ENCODE assay signal across 8 cellular contexts in the genomic region with DNA sequence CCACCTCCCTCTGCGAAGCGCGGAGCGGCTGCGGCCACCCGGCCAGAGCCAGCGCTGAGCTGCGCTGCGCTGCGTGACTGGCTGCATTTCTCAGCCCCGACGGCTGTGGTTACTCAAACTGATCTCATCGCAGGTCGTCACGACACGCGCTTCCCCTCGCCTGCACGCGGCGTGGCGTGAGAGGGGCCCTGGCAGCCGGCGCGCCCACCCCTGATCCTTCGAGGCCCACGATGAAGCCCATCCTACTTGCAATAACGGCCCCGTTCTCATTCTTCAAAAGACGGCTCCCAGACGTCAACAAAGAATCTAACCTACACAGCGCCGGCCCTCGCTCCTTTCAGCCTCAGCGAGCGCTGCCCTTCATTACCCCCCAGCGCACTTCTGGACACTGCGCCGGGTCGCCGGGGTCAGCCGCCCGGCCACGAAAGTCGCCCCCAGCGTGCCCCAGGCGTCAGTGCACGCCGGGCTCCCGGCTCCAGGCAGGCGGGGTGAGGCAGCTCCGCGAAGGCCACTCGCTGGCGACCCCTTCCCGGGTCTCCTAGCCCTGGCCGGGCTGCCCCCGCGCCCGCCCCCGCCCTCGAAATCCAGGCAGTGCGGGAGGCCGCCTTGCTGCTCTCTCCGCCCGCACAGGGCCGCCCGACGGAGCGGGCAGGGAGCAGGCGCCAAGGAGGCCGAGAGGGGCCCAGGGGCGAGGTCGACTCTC. TPM values are rescaled to one million over a fixed set of nuclear protein-coding genes. Genes with fewer than 3 reads are reported as not detected.
DNase-seq lines count a peak whose midpoint lies in the region; ATAC-seq and TF ChIP-seq lines count a peak whose summit lies in the region.

No MANE protein-coding gene starts in this region.

- H3K27me3 ChIP-seq in WERI-Rb-1 (ENCODE audit: insufficient read depth, low read depth, severe bottlenecking) (no peaks in the 10 kb centered on the region), liver (ENCODE audit: control insufficient read depth in 4 of 4, insufficient read depth in 4 of 4, low read length in 3 of 4) (no peaks in the 10 kb centered on the region)

- no peaks in the 10 kb centered on the region for H3K27me3 Mint-ChIP-seq in central memory CD8-positive, alpha-beta T cell

- no peak for TF ChIP-seq RAD21 in liver (IDR thresholded peaks at IDR 0.05)

- H3K9ac ChIP-seq in liver (ENCODE audit: low read depth in 1 of 2, low read length in 2 of 2), result peak overlapping the region; percentile 9 to 76

- TF ChIP-seq CTCF in 22Rv1 (IDR thresholded peaks at IDR 0.05) (no peak), WERI-Rb-1 (IDR thresholded peaks at IDR 0.05; ENCODE audit: low read depth, low read length) (no peak), liver (IDR thresholded peaks at IDR 0.05; ENCODE audit: low read depth, low read length, missing input control) (no peak)

- H3K36me3 ChIP-seq in WERI-Rb-1 (no peaks in the 10 kb centered on the region), liver (ENCODE audit: control insufficient read depth in 4 of 4, insufficient read depth in 3 of 4, low read depth in 1 of 4, low read length in 3 of 4) (no peaks in the 10 kb centered on the region)

- no peaks in the 10 kb centered on the region for H3K9me3 Mint-ChIP-seq in central memory CD8-positive, alpha-beta T cell

- H3K9me3 ChIP-seq in WERI-Rb-1 (ENCODE audit: severe bottlenecking), result no peaks in the 10 kb centered on the region
- H3K9me3 ChIP-seq in liver (ENCODE audit: control insufficient read depth in 4 of 4, low read length in 3 of 4), result no peaks in the 10 kb centered on the region

- WGBS in liver, result 6% methylated on average over 74 of the region's 74 CpGs

- H3K27ac ChIP-seq in 22Rv1, result peak overlapping the region; percentile 93
- H3K27ac ChIP-seq in WERI-Rb-1, result 0 out of 2 replicates have a peak overlapping the region, but pooled peaks have one; percentile 51
- H3K27ac ChIP-seq in liver (ENCODE audit: low read depth in 1 of 2, low read length in 2 of 2), result peak overlapping the region; percentile 93 to 97

- DNase-seq in WERI-Rb-1 (no peak), LoVo (ENCODE audit: low spot score) (no peak)
- no peak for DNase-seq in central memory CD8-positive, alpha-beta T cell (ENCODE audit: low spot score in 2 of 2)
- peak; percentile 3 to 39 for DNase-seq in stimulated activated CD8-positive, alpha-beta memory T cell treated with anti-CD3 and anti-CD28 coated beads, Interleukin-7, amount 100 ng/mL, for 4 hours (ENCODE audit: low read depth in 2 of 2)

- H3K36me3 Mint-ChIP-seq in central memory CD8-positive, alpha-beta T cell (ENCODE audit: insufficient read depth), result peaks cover 9% of the 10 kb centered on the region

- peak overlapping the region; percentile 90 for H3K4me3 Mint-ChIP-seq in central memory CD8-positive, alpha-beta T cell

- peak overlapping the region; percentile 86 for H3K27ac Mint-ChIP-seq in central memory CD8-positive, alpha-beta T cell (ENCODE audit: low read depth)

- H3K4me1 Mint-ChIP-seq in central memory CD8-positive, alpha-beta T cell, result peaks cover 14% of the 10 kb centered on the region

- H3K4me3 ChIP-seq in WERI-Rb-1 (ENCODE audit: low read depth, low read length) (peak overlapping the region; percentile 16; the same call in 1 of the 2 replicates), liver (ENCODE audit: low read depth in 1 of 3, low read length in 3 of 3) (peak overlapping the region; percentile 52 to 76 (median 75))

- H3K4me1 ChIP-seq in liver (ENCODE audit: control insufficient read depth in 4 of 4, insufficient read depth in 4 of 4, low read length in 3 of 4), result peaks cover 3 to 29% (median 6%) of the 10 kb centered on the region in 4 donors

- peak; percentile 22 for ATAC-seq in GM18909 (IDR thresholded peaks at IDR 0.05; ENCODE audit: poor library complexity, unreplicated experiment)
- ATAC-seq in HG03103 (IDR thresholded peaks at IDR 0.05; ENCODE audit: low read depth, unreplicated experiment), result peak; percentile 20
- ATAC-seq in central memory CD8-positive, alpha-beta T cell (replicated peaks; ENCODE audit: extremely low read depth, poor library complexity, severe bottlenecking), result peak; percentile 35

TF ChIP-seq in liver, 16 proteins besides CTCF, POLR2A, EP300 and RAD21:
- TF ChIP-seq, protein P1, sequence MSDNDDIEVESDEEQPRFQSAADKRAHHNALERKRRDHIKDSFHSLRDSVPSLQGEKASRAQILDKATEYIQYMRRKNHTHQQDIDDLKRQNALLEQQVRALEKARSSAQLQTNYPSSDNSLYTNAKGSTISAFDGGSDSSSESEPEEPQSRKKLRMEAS (IDR thresholded peaks at IDR 0.05), result no peak
- TF ChIP-seq HNF4A (conservative IDR thresholded peaks at IDR 0.05), result peak in 1 of 2 donors; percentile 3
- TF ChIP-seq, protein P2, sequence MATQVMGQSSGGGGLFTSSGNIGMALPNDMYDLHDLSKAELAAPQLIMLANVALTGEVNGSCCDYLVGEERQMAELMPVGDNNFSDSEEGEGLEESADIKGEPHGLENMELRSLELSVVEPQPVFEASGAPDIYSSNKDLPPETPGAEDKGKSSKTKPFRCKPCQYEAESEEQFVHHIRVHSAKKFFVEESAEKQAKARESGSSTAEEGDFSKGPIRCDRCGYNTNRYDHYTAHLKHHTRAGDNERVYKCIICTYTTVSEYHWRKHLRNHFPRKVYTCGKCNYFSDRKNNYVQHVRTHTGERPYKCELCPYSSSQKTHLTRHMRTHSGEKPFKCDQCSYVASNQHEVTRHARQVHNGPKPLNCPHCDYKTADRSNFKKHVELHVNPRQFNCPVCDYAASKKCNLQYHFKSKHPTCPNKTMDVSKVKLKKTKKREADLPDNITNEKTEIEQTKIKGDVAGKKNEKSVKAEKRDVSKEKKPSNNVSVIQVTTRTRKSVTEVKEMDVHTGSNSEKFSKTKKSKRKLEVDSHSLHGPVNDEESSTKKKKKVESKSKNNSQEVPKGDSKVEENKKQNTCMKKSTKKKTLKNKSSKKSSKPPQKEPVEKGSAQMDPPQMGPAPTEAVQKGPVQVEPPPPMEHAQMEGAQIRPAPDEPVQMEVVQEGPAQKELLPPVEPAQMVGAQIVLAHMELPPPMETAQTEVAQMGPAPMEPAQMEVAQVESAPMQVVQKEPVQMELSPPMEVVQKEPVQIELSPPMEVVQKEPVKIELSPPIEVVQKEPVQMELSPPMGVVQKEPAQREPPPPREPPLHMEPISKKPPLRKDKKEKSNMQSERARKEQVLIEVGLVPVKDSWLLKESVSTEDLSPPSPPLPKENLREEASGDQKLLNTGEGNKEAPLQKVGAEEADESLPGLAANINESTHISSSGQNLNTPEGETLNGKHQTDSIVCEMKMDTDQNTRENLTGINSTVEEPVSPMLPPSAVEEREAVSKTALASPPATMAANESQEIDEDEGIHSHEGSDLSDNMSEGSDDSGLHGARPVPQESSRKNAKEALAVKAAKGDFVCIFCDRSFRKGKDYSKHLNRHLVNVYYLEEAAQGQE (IDR thresholded peaks at IDR 0.05), result no peak
- TF ChIP-seq EGR1 (IDR thresholded peaks at IDR 0.05; ENCODE audit: low read depth in 2 of 2), result no peak
- no peak for TF ChIP-seq FOXA1 (IDR thresholded peaks at IDR 0.05)
- no peak for TF ChIP-seq HNF4G (IDR thresholded peaks at IDR 0.05)
- TF ChIP-seq, protein P3, sequence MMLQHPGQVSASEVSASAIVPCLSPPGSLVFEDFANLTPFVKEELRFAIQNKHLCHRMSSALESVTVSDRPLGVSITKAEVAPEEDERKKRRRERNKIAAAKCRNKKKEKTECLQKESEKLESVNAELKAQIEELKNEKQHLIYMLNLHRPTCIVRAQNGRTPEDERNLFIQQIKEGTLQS (IDR thresholded peaks at IDR 0.05), result no peak
- TF ChIP-seq SP1 (IDR thresholded peaks at IDR 0.05), result peak; percentile 14
- TF ChIP-seq YY1 (IDR thresholded peaks at IDR 0.05), result no peak
- TF ChIP-seq FOXA2 (IDR thresholded peaks at IDR 0.05), result no peak
- TF ChIP-seq, protein P4, sequence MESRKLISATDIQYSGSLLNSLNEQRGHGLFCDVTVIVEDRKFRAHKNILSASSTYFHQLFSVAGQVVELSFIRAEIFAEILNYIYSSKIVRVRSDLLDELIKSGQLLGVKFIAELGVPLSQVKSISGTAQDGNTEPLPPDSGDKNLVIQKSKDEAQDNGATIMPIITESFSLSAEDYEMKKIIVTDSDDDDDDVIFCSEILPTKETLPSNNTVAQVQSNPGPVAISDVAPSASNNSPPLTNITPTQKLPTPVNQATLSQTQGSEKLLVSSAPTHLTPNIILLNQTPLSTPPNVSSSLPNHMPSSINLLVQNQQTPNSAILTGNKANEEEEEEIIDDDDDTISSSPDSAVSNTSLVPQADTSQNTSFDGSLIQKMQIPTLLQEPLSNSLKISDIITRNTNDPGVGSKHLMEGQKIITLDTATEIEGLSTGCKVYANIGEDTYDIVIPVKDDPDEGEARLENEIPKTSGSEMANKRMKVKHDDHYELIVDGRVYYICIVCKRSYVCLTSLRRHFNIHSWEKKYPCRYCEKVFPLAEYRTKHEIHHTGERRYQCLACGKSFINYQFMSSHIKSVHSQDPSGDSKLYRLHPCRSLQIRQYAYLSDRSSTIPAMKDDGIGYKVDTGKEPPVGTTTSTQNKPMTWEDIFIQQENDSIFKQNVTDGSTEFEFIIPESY (IDR thresholded peaks at IDR 0.05), result no peak
- no peak for TF ChIP-seq RXRA (IDR thresholded peaks at IDR 0.05)
- no peak for TF ChIP-seq JUND (IDR thresholded peaks at IDR 0.05)
- TF ChIP-seq TAF1 (conservative IDR thresholded peaks at IDR 0.05), result no peak
- no peak for TF ChIP-seq GABPA (IDR thresholded peaks at IDR 0.05 in 1 of 2, conservative IDR thresholded peaks at IDR 0.05 in 1 of 2)
- TF ChIP-seq NR2F2 (IDR thresholded peaks at IDR 0.05), result no peak

RNA-seq across cellular contexts. Expression of a gene that starts 9.9 kb away (rescaled TPM):
- under 1 TPM; 0.19 to 0.67 TPM for total RNA-seq in liver
- polyA plus RNA-seq in liver, result under 1 TPM; 0.22 to 0.72 TPM

Comparison
In these comparisons a context has a peak if more than half of its experiments do, and no peak if none do; other contexts are left out.
1. DNase-seq: peak in stimulated activated CD8-positive, alpha-beta memory T cell treated with anti-CD3 and anti-CD28 coated beads, Interleukin-7, amount 100 ng/mL, for 4 hours (2 of 2); none in WERI-Rb-1 (single experiment), central memory CD8-positive, alpha-beta T cell (0 of 2) and LoVo (single experiment).
2. Peak in every context shown above with its lines, with median percentiles within 50 percentile points of each other: H3K27ac ChIP-seq and ATAC-seq.